ENCODE assay signal across 1 cellular context in genomic region chr1:110339427-110340206, GRCh38.
TF ChIP-seq lines count a peak whose summit lies in the region.

No MANE protein-coding gene starts in this region.

TF ChIP-seq in HEK293, 187 proteins besides CTCF, POLR2A, EP300 and RAD21 (continued from another document and continues in another):
- peak; percentile 83 for TF ChIP-seq EGR2 (tag by site-specific recombination; IDR thresholded peaks at IDR 0.05; ENCODE audit: low read depth)
- no peak for TF ChIP-seq HOXA7 (CRISPR knock-in tag; IDR thresholded peaks at IDR 0.05; ENCODE audit: borderline replicate concordance)
- TF ChIP-seq ZFP41 (tag by site-specific recombination; IDR thresholded peaks at IDR 0.05; ENCODE audit: borderline replicate concordance) = no peak
- TF ChIP-seq ZNF416 (tag by site-specific recombination; IDR thresholded peaks at IDR 0.05) = no peak
- no peak for TF ChIP-seq ZNF692 (tag by site-specific recombination; IDR thresholded peaks at IDR 0.05)
- TF ChIP-seq ZNF335 (tag by site-specific recombination; conservative IDR thresholded peaks at IDR 0.05) = peak; percentile 72
- TF ChIP-seq ZNF223 (tag by site-specific recombination; IDR thresholded peaks at IDR 0.05) = no peak
- peak; percentile 30; the same call in 1 of the 2 replicates for TF ChIP-seq ZNF341 (tag by site-specific recombination; IDR thresholded peaks at IDR 0.05; ENCODE audit: low read depth)
- TF ChIP-seq ZNF280D (tag by site-specific recombination; IDR thresholded peaks at IDR 0.05) = no peak
- TF ChIP-seq ZNF837 (tag by site-specific recombination; IDR thresholded peaks at IDR 0.05) = no peak
- no peak for TF ChIP-seq ZBTB48 (tag by site-specific recombination; IDR thresholded peaks at IDR 0.05)
- TF ChIP-seq ZNF18 (tag by site-specific recombination; IDR thresholded peaks at IDR 0.05) = peak; percentile 35; the same call in 1 of the 2 replicates
- no peak for TF ChIP-seq WT1 (tag by site-specific recombination; IDR thresholded peaks at IDR 0.05)
- TF ChIP-seq ZNF670 (tag by site-specific recombination; IDR thresholded peaks at IDR 0.05; ENCODE audit: low read depth) = no peak
- no peak for TF ChIP-seq ZNF24 (tag by site-specific recombination; IDR thresholded peaks at IDR 0.05)
- no peak for TF ChIP-seq ZNF654 (tag by site-specific recombination; IDR thresholded peaks at IDR 0.05; ENCODE audit: low read depth)
- TF ChIP-seq YY2 (tag by site-specific recombination; IDR thresholded peaks at IDR 0.05) = peak; percentile 91
- TF ChIP-seq KLF9 (tag by site-specific recombination; IDR thresholded peaks at IDR 0.05; ENCODE audit: low read depth) = 0 out of 2 replicates have a peak, but pooled peaks have one; percentile 13
- peak; percentile 19; the same call in 1 of the 2 replicates for TF ChIP-seq ZNF146 (tag by site-specific recombination; IDR thresholded peaks at IDR 0.05)
- no peak; the same call in 1 of the 2 replicates for TF ChIP-seq ZFP69B (tag by site-specific recombination; IDR thresholded peaks at IDR 0.05)
- TF ChIP-seq ZNF561 (tag by site-specific recombination; IDR thresholded peaks at IDR 0.05; ENCODE audit: borderline replicate concordance) = no peak
- no peak for TF ChIP-seq HOXC10 (CRISPR knock-in tag; IDR thresholded peaks at IDR 0.05)
- peak; percentile 79 for TF ChIP-seq ZFHX2 (tag by site-specific recombination; conservative IDR thresholded peaks at IDR 0.05)
- TF ChIP-seq ZNF398 (tag by site-specific recombination; IDR thresholded peaks at IDR 0.05) = no peak
- no peak for TF ChIP-seq MZF1 (tag by site-specific recombination; IDR thresholded peaks at IDR 0.05; ENCODE audit: borderline replicate concordance)
- TF ChIP-seq ZNF544 (tag by site-specific recombination; IDR thresholded peaks at IDR 0.05) = no peak
- TF ChIP-seq ZNF280C (tag by site-specific recombination; IDR thresholded peaks at IDR 0.05) = no peak
- no peak for TF ChIP-seq KLF1 (tag by site-specific recombination; IDR thresholded peaks at IDR 0.05)
- no peak for TF ChIP-seq PRDM4 (tag by site-specific recombination; IDR thresholded peaks at IDR 0.05)
- TF ChIP-seq ZNF639 (tag by site-specific recombination; IDR thresholded peaks at IDR 0.05) = peak; percentile 46; the same call in 1 of the 2 replicates
- TF ChIP-seq IKZF3 (tag by site-specific recombination; IDR thresholded peaks at IDR 0.05) = no peak
- TF ChIP-seq ZNF292 (tag by site-specific recombination; IDR thresholded peaks at IDR 0.05; ENCODE audit: borderline replicate concordance, low read depth) = no peak
- TF ChIP-seq ZNF391 (tag by site-specific recombination; IDR thresholded peaks at IDR 0.05; ENCODE audit: borderline replicate concordance, low read depth) = peak; percentile 46; the same call in 1 of the 2 replicates
- no peak for TF ChIP-seq GLIS2 (tag by site-specific recombination; IDR thresholded peaks at IDR 0.05)
- TF ChIP-seq ZNF48 (tag by site-specific recombination; IDR thresholded peaks at IDR 0.05) = no peak
- 0 out of 2 replicates have a peak, but pooled peaks have one; percentile 75 for TF ChIP-seq PRDM2 (tag by site-specific recombination; IDR thresholded peaks at IDR 0.05; ENCODE audit: borderline replicate concordance)
- TF ChIP-seq ZNF677 (tag by site-specific recombination; IDR thresholded peaks at IDR 0.05) = no peak
- TF ChIP-seq ZBTB1 (tag by site-specific recombination; IDR thresholded peaks at IDR 0.05) = no peak
- no peak for TF ChIP-seq ZNF585B (tag by site-specific recombination; IDR thresholded peaks at IDR 0.05)
- TF ChIP-seq SP2 (tag by site-specific recombination; IDR thresholded peaks at IDR 0.05) = peak; percentile 49
- no peak for TF ChIP-seq ZNF830 (tag by site-specific recombination; IDR thresholded peaks at IDR 0.05; ENCODE audit: low read depth)
- TF ChIP-seq ZNF138 (tag by site-specific recombination; IDR thresholded peaks at IDR 0.05; ENCODE audit: borderline replicate concordance) = no peak
- no peak for TF ChIP-seq ZNF530 (tag by site-specific recombination; IDR thresholded peaks at IDR 0.05; ENCODE audit: low read depth)
